Comparison of ENCODE assay signal across 18 cellular contexts in genomic region chr7:47762746-47763062, GRCh38.
DNase-seq lines count a peak whose midpoint lies in the region; ATAC-seq, FAIRE-seq and TF ChIP-seq lines count a peak whose summit lies in the region.
"Had no signal": no experiment of that assay in that cellular context is flagged by ENCODE, and none has a peak within 500 bp of the region (broad histone marks: within the 10 kb centered on the region; RNA-seq: fewer than 3 reads in every experiment).

No MANE protein-coding gene starts in this region.

- POLR2A ChIA-PET in PC-9 (lab: Charles Lee; ENCODE audit: unreplicated experiment) = interaction anchor here (0.7 to 1.3 kb wide), 4 partner anchors 21 to 187 kb away, joined by 3 to 10 read pairs (median 5); no protein-coding TSS in a partner anchor
- POLR2A ChIA-PET in HepG2 (lab: Yijun Ruan, JAX) = interaction anchor here (1.0 to 5.0 kb wide), 29 partner anchors 9 to 1875 kb away, joined by 3 to 167 read pairs (median 8); partner anchors contain the start of genes IGFBP1, TNS3 and UPP1
- POLR2A ChIA-PET in CD4-positive, alpha-beta memory T cell (lab: Charles Lee; ENCODE audit: partially characterized antibody) = no interaction called here

- 21% methylated on average over 3 of the region's 4 CpGs for WGBS in HepG2 (ENCODE audit: low lambda C conversion rate)

- no peak overlapping the region for H3K27ac Mint-ChIP-seq in CD4-positive, alpha-beta memory T cell
- H3K27ac Mint-ChIP-seq: activated CD4-positive, alpha-beta T cell treated with anti-CD3 and anti-CD28 coated beads, Interleukin-2, amount 10 ng/mL, durations not matched to agents 7 days and 5 days had no signal

- no peak for FAIRE-seq in HepG2 (lab: Jason Lieb, UNC)
- FAIRE-seq: H1, kidney had no signal

- no peaks in the 10 kb centered on the region for H3K79me2 ChIP-seq in PC-9 (ENCODE audit: low read depth)
- H3K79me2 ChIP-seq in HepG2 (ENCODE audit: insufficient read depth, low read length) = no peaks in the 10 kb centered on the region

- H3K9ac ChIP-seq in HepG2 (ENCODE audit: insufficient read depth, low read depth, low read length) (peak overlapping the region; percentile 87), skeletal muscle satellite cell (ENCODE audit: low read depth, low read length) (peak overlapping the region; percentile 63)

- no peak overlapping the region for H3K4me3 Mint-ChIP-seq in CD4-positive, alpha-beta memory T cell
- H3K4me3 Mint-ChIP-seq: activated CD4-positive, alpha-beta T cell treated with anti-CD3 and anti-CD28 coated beads, Interleukin-2, amount 10 ng/mL, durations not matched to agents 7 days and 5 days had no signal

- no peak; a peak in 1 of 4 replicates for TF ChIP-seq POLR2A in HepG2 (IDR thresholded peaks at IDR 0.05; ENCODE audit: insufficient read depth in 1 of 2, low read depth in 2 of 2, low read length in 2 of 2)

- DNase-seq in PC-9 (no peak), HepG2 (ENCODE audit: low spot score) (no peak), SW480 (ENCODE audit: low spot score) (no peak), AG20443 (ENCODE audit: low spot score) (no peak)
- DNase-seq in CD4-positive, alpha-beta memory T cell = no peak
- DNase-seq: activated CD4-positive, alpha-beta T cell treated with anti-CD3 and anti-CD28 coated beads, Interleukin-2, amount 10 ng/mL, durations not matched to agents 7 days and 5 days; activated naive CD4-positive, alpha-beta T cell treated with Interleukin-2 at 50 U/mL for 16 hours; activated T-cell treated with anti-CD3 and anti-CD28 coated beads for 4 hours; dermis blood vessel endothelial cell; esophagus squamous epithelium; kidney; nucleus accumbens; upper lobe of left lung had no signal

- no TSS peak for BruUV-seq in PC-9 (replicated peaks; lab: Mats Ljungman, UMichigan)
- TSS peak; percentile 97 for BruUV-seq in HepG2 (replicated peaks; lab: Mats Ljungman, UMichigan)

- ATAC-seq in HepG2 = no peak
- no peak for ATAC-seq in HG03457 (IDR thresholded peaks at IDR 0.05; ENCODE audit: unreplicated experiment)

- H3K4me2 ChIP-seq in PC-9 (peak overlapping the region; percentile 71), HepG2 (ENCODE audit: low read depth, low read length) (peak overlapping the region; percentile 82), skeletal muscle satellite cell (ENCODE audit: low read length) (peak overlapping the region; percentile 53)

- H3K4me3 ChIP-seq in PC-9 (peak overlapping the region; percentile 5; the same call in 1 of the 2 replicates), HepG2 (replicated peaks in 1 of 3; ENCODE audit: insufficient read depth in 1 of 3, low read depth in 2 of 3, low read length in 3 of 3) (peak overlapping the region; percentile 7 to 57 (median 40); a peak in 4 of 6 replicates), skeletal muscle satellite cell (ENCODE audit: low read length) (no peak overlapping the region)
- no peak overlapping the region for H3K4me3 ChIP-seq in CD4-positive, alpha-beta memory T cell (ENCODE audit: low read length in 2 of 2)
- H3K4me3 ChIP-seq: esophagus squamous epithelium, SK-N-MC, upper lobe of left lung had no signal

- H4K20me1 ChIP-seq in PC-9 (ENCODE audit: insufficient read depth) = no peaks in the 10 kb centered on the region
- H4K20me1 ChIP-seq in HepG2 (ENCODE audit: insufficient read depth, low read length) = no peaks in the 10 kb centered on the region

- intact Hi-C loops in PC-9 (cut with micrococcal nuclease; ENCODE audit: unreplicated experiment) = loop anchor here (1.0 to 2.0 kb wide), 9 partner anchors 24 to 316 kb away; no protein-coding TSS in a partner anchor
- intact Hi-C loops in HepG2 (cut with micrococcal nuclease; ENCODE audit: unreplicated experiment) = loop anchor here (1.0 to 2.0 kb wide), 10 partner anchors 16 to 186 kb away; no protein-coding TSS in a partner anchor
- intact Hi-C loops in CD4-positive, alpha-beta memory T cell (cut with micrococcal nuclease) = no loop called here

- no peaks in the 10 kb centered on the region; the same call in 1 of the 2 replicates for H3K9me2 ChIP-seq in PC-9 (ENCODE audit: insufficient read depth)

- H3K27me3 Mint-ChIP-seq in CD4-positive, alpha-beta memory T cell = peaks cover 0 to 1% of the 10 kb centered on the region in 2 donors

- H3K27ac ChIP-seq in C4-2B = peak overlapping the region; percentile 15; the same call in 1 of the 2 replicates
- H3K27ac ChIP-seq in PC-9 = peak overlapping the region; percentile 95
- peak overlapping the region; percentile 98 for H3K27ac ChIP-seq in HepG2 (ENCODE audit: extremely low read length, insufficient read depth, low read length)
- no peak overlapping the region for H3K27ac ChIP-seq in CD4-positive, alpha-beta memory T cell (ENCODE audit: low read depth, low read length)
- H3K27ac ChIP-seq: SK-N-MC had no signal

- TF ChIP-seq RAD21 in HepG2 (CRISPR knock-in tag; IDR thresholded peaks at IDR 0.05) = no peak; the same call in 1 of the 2 replicates

- CTCF ChIA-PET in PC-9 (lab: Charles Lee) = interaction anchor here (0.6 to 1.3 kb wide), 2 partner anchors 20 to 127 kb away, joined by 3 to 7 read pairs; no protein-coding TSS in a partner anchor
- CTCF ChIA-PET in HepG2 (lab: Yijun Ruan, JAX; ENCODE audit: low intra/inter-chr PET ratio, low total read pairs) = interaction anchor here (0.8 kb wide), 1 partner anchor 23 kb away, joined by 3 read pairs; no protein-coding TSS in a partner anchor
- CTCF ChIA-PET in CD4-positive, alpha-beta memory T cell (lab: Charles Lee; ENCODE audit: partially characterized antibody) = no interaction called here

- H3K36me3 ChIP-seq in PC-9 (ENCODE audit: low read depth) (no peaks in the 10 kb centered on the region), HepG2 (replicated peaks in 1 of 2; ENCODE audit: control insufficient read depth in 1 of 2, insufficient read depth in 2 of 2, low read length in 2 of 2) (no peaks in the 10 kb centered on the region), skeletal muscle satellite cell (ENCODE audit: insufficient read depth, low read length) (no peaks in the 10 kb centered on the region)
- no peaks in the 10 kb centered on the region for H3K36me3 ChIP-seq in CD4-positive, alpha-beta memory T cell (ENCODE audit: insufficient read depth, low read length)
- H3K36me3 ChIP-seq: esophagus squamous epithelium, upper lobe of left lung had no signal

- TF ChIP-seq CTCF in C4-2B (conservative IDR thresholded peaks at IDR 0.05) (no peak), PC-9 (conservative IDR thresholded peaks at IDR 0.05) (no peak), HepG2 (CRISPR knock-in tag; IDR thresholded peaks at IDR 0.05) (no peak)

- peaks cover 0 to 6% (median 2%) of the 10 kb centered on the region in 8 donors for H3K9me3 Mint-ChIP-seq in CD4-positive, alpha-beta memory T cell
- H3K9me3 Mint-ChIP-seq: activated CD4-positive, alpha-beta T cell treated with anti-CD3 and anti-CD28 coated beads, Interleukin-2, amount 10 ng/mL, durations not matched to agents 7 days and 5 days had no signal

- in situ Hi-C loops in HepG2 (cut with HindIII; ENCODE audit: extremely low pct_ligation_motif_present, low pct_unique_long_range_greater_than_20kb) = no loop called here

- no peaks in the 10 kb centered on the region for H3K4me1 Mint-ChIP-seq in CD4-positive, alpha-beta memory T cell
- H3K4me1 Mint-ChIP-seq: activated CD4-positive, alpha-beta T cell treated with anti-CD3 and anti-CD28 coated beads, Interleukin-2, amount 10 ng/mL, durations not matched to agents 7 days and 5 days had no signal

- H2AFZ ChIP-seq in PC-9 (0 out of 2 replicates have a peak overlapping the region, but pooled peaks have one; percentile 1), HepG2 (ENCODE audit: low read length) (no peak overlapping the region)

- H3K9me3 ChIP-seq in PC-9 (ENCODE audit: insufficient read depth, low read depth) = no peaks in the 10 kb centered on the region
- H3K9me3 ChIP-seq in HepG2 (ENCODE audit: low read length) = no peaks in the 10 kb centered on the region
- no peaks in the 10 kb centered on the region for H3K9me3 ChIP-seq in skeletal muscle satellite cell (replicated peaks; ENCODE audit: low read length)
- H3K9me3 ChIP-seq in CD4-positive, alpha-beta memory T cell (ENCODE audit: control insufficient read depth in 1 of 2, low read length in 2 of 2) = no peaks in the 10 kb centered on the region
- H3K9me3 ChIP-seq: esophagus squamous epithelium, upper lobe of left lung had no signal

- no peaks in the 10 kb centered on the region for H3K36me3 Mint-ChIP-seq in CD4-positive, alpha-beta memory T cell

- H3K4me1 ChIP-seq in PC-9 (replicated peaks; ENCODE audit: insufficient read depth) (peaks cover 74% of the 10 kb centered on the region), HepG2 (ENCODE audit: insufficient read depth, low read length) (peaks cover 68% of the 10 kb centered on the region), skeletal muscle satellite cell (ENCODE audit: control insufficient read depth, insufficient read depth, low read length) (peaks cover 47% of the 10 kb centered on the region)
- H3K4me1 ChIP-seq in CD4-positive, alpha-beta memory T cell (ENCODE audit: insufficient read depth, low read length) = no peaks in the 10 kb centered on the region
- H3K4me1 ChIP-seq: upper lobe of left lung had no signal

- TF ChIP-seq EP300 in HepG2 (IDR thresholded peaks at IDR 0.05; ENCODE audit: low read depth in 2 of 2, low read length in 2 of 2) = no peak
- TF ChIP-seq EP300 in HepG2 (CRISPR knock-in tag; IDR thresholded peaks at IDR 0.05; ENCODE audit: borderline replicate concordance) = no peak

- peaks cover 46% of the 10 kb centered on the region for H3F3A ChIP-seq in PC-9 (ENCODE audit: insufficient read depth, low read depth)

- H3K27me3 ChIP-seq in PC-9 (ENCODE audit: insufficient read depth, low read depth) (no peaks in the 10 kb centered on the region), HepG2 (ENCODE audit: control insufficient read depth in 1 of 2, insufficient read depth in 2 of 2, low read length in 2 of 2) (no peaks in the 10 kb centered on the region), skeletal muscle satellite cell (ENCODE audit: control insufficient read depth, insufficient read depth, low read length) (no peaks in the 10 kb centered on the region)
- no peaks in the 10 kb centered on the region for H3K27me3 ChIP-seq in CD4-positive, alpha-beta memory T cell (ENCODE audit: insufficient read depth, low read length)
- H3K27me3 ChIP-seq: esophagus squamous epithelium, upper lobe of left lung had no signal

TF ChIP-seq in HepG2, 621 proteins besides CTCF, POLR2A, EP300 and RAD21 (continues in another document):
- no peak for TF ChIP-seq POGK (CRISPR knock-in tag; conservative IDR thresholded peaks at IDR 0.05)

Comparison
In these comparisons a context has a peak if more than half of its experiments do, and no peak if none do; other contexts are left out.
1. H3K4me3 ChIP-seq: peak in PC-9 (single experiment) and HepG2 (3 of 3); none in skeletal muscle satellite cell (single experiment) and CD4-positive, alpha-beta memory T cell (0 of 2).
2. Peak in every context shown above with its lines, with median percentiles within 50 percentile points of each other: H3K4me2 ChIP-seq.